ENCODE assay signal across 21 cellular contexts in genomic region chr12:50677858-50678257, GRCh38.
DNase-seq lines count a peak whose midpoint lies in the region; ATAC-seq and TF ChIP-seq lines count a peak whose summit lies in the region.
"Had no signal": no experiment of that assay in that cellular context is flagged by ENCODE, and none has a peak within 500 bp of the region (broad histone marks: within the 10 kb centered on the region; RNA-seq: fewer than 3 reads in every experiment).

No MANE protein-coding gene starts in this region.

- DNase-seq in AG10803 (ENCODE audit: low read depth), result peak; percentile 49
- peak; percentile 18 for DNase-seq in LHCN-M2 (ENCODE audit: low read depth)
- DNase-seq in cardiac fibroblast (ENCODE audit: low read depth in 2 of 2), result peak; percentile 9 to 79
- DNase-seq in heart right ventricle, result peak in 1 of 2 donors; percentile 25
- no peak for DNase-seq in medulla oblongata (ENCODE audit: extremely low spot score)
- no peak for DNase-seq in GM10266 (ENCODE audit: extremely low spot score)
- no peak for DNase-seq in NCI-H2029 treated with DMSO at 0.1 percent for 48 hours (lab: John Stamatoyannopoulos, UW)
- DNase-seq: activated CD4-positive, alpha-beta T cell treated with anti-CD3 and anti-CD28 coated beads, Interleukin-2, amount 50 U/mL, for 48 hours; activated naive CD4-positive, alpha-beta T cell treated with anti-CD3 and anti-CD28 coated beads for 36 hours; activated T-cell treated with anti-CD3 and anti-CD28 coated beads for 4 hours; CD4-positive, alpha-beta T cell; DMS153; MM.1S; NCI-H1930; NCI-H446 treated with DMSO at 0.1 percent for 48 hours; right lobe of liver; stimulated activated naive CD4-positive, alpha-beta T cell treated with Interleukin-2 at 50 U/mL for 16 hours; trophoblast cell; WERI-Rb-1 had no signal

- intact Hi-C loops in heart right ventricle (cut with DNase I), result no loop called here

- H3K36me3 ChIP-seq in heart right ventricle (peaks cover 0 to 90% (median 9%) of the 10 kb centered on the region in 9 donors), gastroesophageal sphincter (peaks cover 0 to 79% of the 10 kb centered on the region in 2 donors)

- no peak for TF ChIP-seq EP300 in gastroesophageal sphincter (IDR thresholded peaks at IDR 0.05)

- 37 to 50% methylated on average over 3 of the region's 3 CpGs for WGBS in heart right ventricle, 2 donors
- 30 to 32% methylated on average over 2 to 3 of the region's 3 CpGs for WGBS in gastroesophageal sphincter (ENCODE audit: low coverage in 1 of 2), 2 donors

- no peaks in the 10 kb centered on the region for H3K27me3 ChIP-seq in heart right ventricle
- H3K27me3 ChIP-seq in gastroesophageal sphincter, result no peaks in the 10 kb centered on the region
- H3K27me3 ChIP-seq: ascending aorta, right lobe of liver had no signal

- no peak overlapping the region for H3K4me3 ChIP-seq in AG10803 (ENCODE audit: low read length)
- H3K4me3 ChIP-seq in cardiac fibroblast (replicated peaks in 1 of 2; ENCODE audit: low read depth in 2 of 2, low read length in 2 of 2), result no peak overlapping the region
- no peak overlapping the region for H3K4me3 ChIP-seq in heart right ventricle
- H3K4me3 ChIP-seq in gastroesophageal sphincter, result no peak overlapping the region
- H3K4me3 ChIP-seq: ascending aorta, right lobe of liver had no signal

- H3K27ac ChIP-seq in heart right ventricle (no peak overlapping the region), gastroesophageal sphincter (no peak overlapping the region)
- H3K27ac ChIP-seq: ascending aorta, right lobe of liver, WERI-Rb-1 had no signal

- TF ChIP-seq POLR2A in gastroesophageal sphincter (IDR thresholded peaks at IDR 0.05), result no peak

- ATAC-seq in heart right ventricle (peak in 6 of 8 donors; percentile 29 to 71 (median 50)), gastroesophageal sphincter (no peak)
- ATAC-seq: right lobe of liver had no signal

- H3K9me3 ChIP-seq in heart right ventricle, result no peaks in the 10 kb centered on the region
- H3K9me3 ChIP-seq in gastroesophageal sphincter, result no peaks in the 10 kb centered on the region
- H3K9me3 ChIP-seq: ascending aorta, right lobe of liver had no signal

- TF ChIP-seq CTCF in AG10803 (conservative IDR thresholded peaks at IDR 0.05; ENCODE audit: low read length), result no peak
- TF ChIP-seq CTCF in cardiac fibroblast (IDR thresholded peaks at IDR 0.05; ENCODE audit: low read depth, low read length), result no peak
- TF ChIP-seq CTCF in heart right ventricle (IDR thresholded peaks at IDR 0.05), result no peak
- no peak for TF ChIP-seq CTCF in gastroesophageal sphincter (IDR thresholded peaks at IDR 0.05)
- TF ChIP-seq CTCF in GM10266 (IDR thresholded peaks at IDR 0.05; ENCODE audit: control insufficient read depth, insufficient read depth, low read depth, missing control alignments), result no peak

- peaks cover 0 to 18% (median 0%) of the 10 kb centered on the region in 9 donors for H3K4me1 ChIP-seq in heart right ventricle
- H3K4me1 ChIP-seq in gastroesophageal sphincter, result peaks cover 0 to 5% (median 0%) of the 10 kb centered on the region in 3 donors
- H3K4me1 ChIP-seq: ascending aorta, right lobe of liver had no signal

Comparison
In these comparisons a context has a peak if more than half of its experiments do, and no peak if none do; other contexts are left out.
1. DNase-seq: peak in AG10803 (single experiment), LHCN-M2 (single experiment) and cardiac fibroblast (2 of 2); none in medulla oblongata (single experiment), GM10266 (single experiment) and NCI-H2029 treated with DMSO at 0.1 percent for 48 hours (single experiment).